In the genomic region with DNA sequence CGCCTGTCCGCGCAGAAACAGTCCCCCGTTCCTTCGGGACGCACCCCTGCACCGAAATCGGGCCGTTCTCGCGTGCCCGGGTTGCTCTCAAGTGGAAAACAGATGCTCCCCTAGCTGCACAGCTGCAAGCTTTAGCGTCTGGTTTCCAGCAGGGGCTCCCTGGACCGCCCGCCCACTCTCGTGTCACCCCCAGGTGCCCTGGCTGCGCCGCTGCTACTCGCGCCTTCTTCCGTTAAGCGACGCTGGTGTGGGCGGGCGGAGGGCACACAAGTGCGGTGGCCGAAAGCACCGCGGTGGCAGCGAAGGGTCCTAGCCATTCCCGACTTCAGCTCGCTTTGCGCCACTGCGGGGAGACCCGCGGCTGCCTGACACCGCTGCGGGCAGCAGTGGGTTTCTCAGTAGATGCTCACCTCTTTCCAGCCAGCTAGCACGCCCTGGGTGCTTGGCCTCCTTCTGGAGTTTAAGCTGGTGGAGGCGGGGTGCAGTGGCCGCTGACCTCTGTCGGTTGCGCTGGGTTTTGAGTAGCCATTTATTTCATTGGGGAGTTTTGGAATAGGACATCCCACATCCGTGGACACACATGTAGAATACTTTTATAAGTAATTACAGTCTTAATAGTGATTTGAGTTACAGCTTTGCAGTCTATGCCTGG, we compare ENCODE assay signal across 8 cellular contexts. TPM values are rescaled to one million over a fixed set of nuclear protein-coding genes. Genes with fewer than 3 reads are reported as not detected.
DNase-seq lines count a peak whose midpoint lies in the region; ATAC-seq and TF ChIP-seq lines count a peak whose summit lies in the region.

No MANE protein-coding gene starts in this region.

- CTCF ChIA-PET in BJ (lab: Yijun Ruan, JAX): interaction anchor here (1.1 to 1.2 kb wide), 2 partner anchors 47 to 245 kb away, joined by 3 read pairs; no protein-coding TSS in a partner anchor

- H3K4me3 Mint-ChIP-seq in naive thymus-derived CD8-positive, alpha-beta T cell: peak overlapping the region; percentile 88 to 97 (median 94)

- H3K27ac Mint-ChIP-seq in naive thymus-derived CD8-positive, alpha-beta T cell: peak overlapping the region; percentile 90 to 99 (median 98)

- H3K4me3 ChIP-seq in BJ (ENCODE audit: low read depth, low read length) (peak overlapping the region; percentile 93), esophagus (ENCODE audit: low read depth in 1 of 2, low read length in 2 of 2) (peak overlapping the region; percentile 87 to 99)

- H3K36me3 ChIP-seq in BJ (ENCODE audit: control insufficient read depth, insufficient read depth, low read length) (no peaks in the 10 kb centered on the region), esophagus (ENCODE audit: control insufficient read depth in 2 of 2, insufficient read depth in 2 of 2, low read length in 1 of 2) (no peaks in the 10 kb centered on the region)

- H3K4me1 Mint-ChIP-seq in naive thymus-derived CD8-positive, alpha-beta T cell: peaks cover 30 to 74% (median 65%) of the 10 kb centered on the region in 4 donors

- WGBS in esophagus, 2 donors: 0 to 1% methylated on average over 43 to 44 of the region's 44 CpGs

- H3K27me3 ChIP-seq in BJ (ENCODE audit: control insufficient read depth, insufficient read depth, low read length): no peaks in the 10 kb centered on the region
- H3K27me3 ChIP-seq in esophagus (ENCODE audit: control insufficient read depth in 1 of 2, insufficient read depth in 2 of 2, low read length in 2 of 2): no peaks in the 10 kb centered on the region

- DNase-seq in BJ (ENCODE audit: low read depth): no peak
- peak; percentile 5 for DNase-seq in NCI-H748 treated with DMSO at 0.1 percent for 48 hours (lab: John Stamatoyannopoulos, UW)
- peak; percentile 52 for DNase-seq in activated T-cell treated with anti-CD3 and anti-CD28 coated beads for 1 hour (ENCODE audit: low read depth)
- peak in 9 of 10 donors; percentile 65 to 87 (median 74) for DNase-seq in naive thymus-derived CD8-positive, alpha-beta T cell
- peak; percentile 60 for DNase-seq in stimulated activated naive CD4-positive, alpha-beta T cell treated with Interleukin-2 at 50 U/mL for 16 hours (lab: John Stamatoyannopoulos, UW)

- peaks cover 0 to 16% (median 2%) of the 10 kb centered on the region in 9 donors for H3K9me3 Mint-ChIP-seq in naive thymus-derived CD8-positive, alpha-beta T cell

- peak overlapping the region; percentile 95 to 99 for H3K27ac ChIP-seq in esophagus (ENCODE audit: low read depth in 2 of 2, low read length in 1 of 2)

- peaks cover 0 to 7% of the 10 kb centered on the region in 2 donors for H3K4me1 ChIP-seq in esophagus (ENCODE audit: control insufficient read depth in 2 of 2, insufficient read depth in 2 of 2, low read length in 1 of 2)

- H3K36me3 Mint-ChIP-seq in naive thymus-derived CD8-positive, alpha-beta T cell: peaks cover 11 to 19% (median 19%) of the 10 kb centered on the region in 3 donors

- H3K9me3 ChIP-seq in esophagus (ENCODE audit: control insufficient read depth in 2 of 2, insufficient read depth in 1 of 2, low read depth in 1 of 2, low read length in 1 of 2): no peaks in the 10 kb centered on the region

- H3K27me3 Mint-ChIP-seq in naive thymus-derived CD8-positive, alpha-beta T cell: no peaks in the 10 kb centered on the region

- peak; percentile 37 for TF ChIP-seq CTCF in BJ (IDR thresholded peaks at IDR 0.05; ENCODE audit: insufficient read depth, low read depth, low read length)

- POLR2A ChIA-PET in BJ (lab: Charles Lee): interaction anchor here (0.6 to 0.7 kb wide), 3 partner anchors 336 to 910 kb away, joined by 3 to 9 read pairs (median 5); no protein-coding TSS in a partner anchor
- POLR2A ChIA-PET in naive thymus-derived CD8-positive, alpha-beta T cell (lab: Charles Lee): interaction anchor here (1.1 to 4.0 kb wide), 14 partner anchors 11 to 885 kb away, joined by 3 to 64 read pairs (median 8); partner anchors contain the start of genes CNDP2, PTGR3 and TSHZ1

- ATAC-seq in GM19023 (IDR thresholded peaks at IDR 0.05; ENCODE audit: unreplicated experiment) (peak; percentile 57), HG03175 (IDR thresholded peaks at IDR 0.05; ENCODE audit: unreplicated experiment) (peak; percentile 68)
- peak; percentile 78 to 79 for ATAC-seq in naive thymus-derived CD8-positive, alpha-beta T cell

RNA-seq across cellular contexts. Expression of gene ZNF407, which starts 0.8 kb away (rescaled TPM):
- polyA plus RNA-seq in BJ (2011; rRNA removed) (2.8 and 3.6 TPM in 2 replicates), esophagus (1 to 10 TPM; 2.2 to 2.6 TPM)
- polyA minus RNA-seq in BJ (2011; rRNA and poly(A)+ RNA removed): 21.4 and 24.9 TPM in 2 replicates
- 10 to 100 TPM; 26.7 to 26.8 TPM for total RNA-seq in naive thymus-derived CD8-positive, alpha-beta T cell
- 1 to 10 TPM; 5.0 to 6.0 (median 5.6) TPM for polyA plus RNA-seq in naive thymus-derived CD8-positive, alpha-beta T cell
